ENCODE assay signal across 14 cellular contexts in genomic region chr6:17354700-17355403, GRCh38. TPM values are rescaled to one million over a fixed set of nuclear protein-coding genes. Genes with fewer than 3 reads are reported as not detected.
DNase-seq lines count a peak whose midpoint lies in the region; ATAC-seq and TF ChIP-seq lines count a peak whose summit lies in the region.
"Had no signal": no experiment of that assay in that cellular context is flagged by ENCODE, and none has a peak within 500 bp of the region (broad histone marks: within the 10 kb centered on the region; RNA-seq: fewer than 3 reads in every experiment).

No MANE protein-coding gene starts in this region.

- in situ Hi-C loops in IMR-90 (cut with MboI; ENCODE audit: low sequenced_read_pairs): no loop called here
- in situ Hi-C loops in astrocyte of the cerebellum (cut with HindIII; ENCODE audit: low sequenced_read_pairs): loop anchor here (5.0 kb wide), 1 partner anchor 87 kb away; no protein-coding TSS in a partner anchor

- no peak for TF ChIP-seq RAD21 in IMR-90 (IDR thresholded peaks at IDR 0.05; ENCODE audit: low read length)

- H3K9me1 ChIP-seq in IMR-90 (ENCODE audit: insufficient read depth, low read length): no peaks in the 10 kb centered on the region

- H3F3A ChIP-seq in GM23338 (replicated peaks; ENCODE audit: low read depth): no peaks in the 10 kb centered on the region

- H3K27ac ChIP-seq in IMR-90 (ENCODE audit: insufficient read depth, low read length): no peak overlapping the region
- H3K27ac ChIP-seq in mesenchymal stem cell (ENCODE audit: low read length, poor library complexity, severe bottlenecking): peak overlapping the region; percentile 3
- no peak overlapping the region for H3K27ac ChIP-seq in GM23338 (ENCODE audit: low read depth)
- H3K27ac ChIP-seq: RWPE1 had no signal

- no peaks in the 10 kb centered on the region for H3K36me3 Mint-ChIP-seq in GM23338 (ENCODE audit: low read depth)
- H3K36me3 Mint-ChIP-seq: CD4-positive, CD25-positive, alpha-beta regulatory T cell had no signal

- no peaks in the 10 kb centered on the region for H3K4me1 Mint-ChIP-seq in GM23338
- H3K4me1 Mint-ChIP-seq: CD4-positive, CD25-positive, alpha-beta regulatory T cell had no signal

- POLR2A ChIA-PET in IMR-90 (lab: Charles Lee; ENCODE audit: unreplicated experiment): no interaction called here

- H4K8ac ChIP-seq in IMR-90 (ENCODE audit: low read depth in 2 of 2, low read length in 2 of 2) (peak overlapping the region in 1 of 2 experiments; percentile 84; a peak in 2 of 4 replicates), mesenchymal stem cell (ENCODE audit: low read length) (no peak overlapping the region)

- H2BK20ac ChIP-seq in IMR-90 (ENCODE audit: low read depth, low read length): peak overlapping the region; percentile 87

- H3K27me3 Mint-ChIP-seq in GM23338 (ENCODE audit: insufficient read depth, low read depth, poor library complexity): peaks cover 2% of the 10 kb centered on the region

- TF ChIP-seq CTCF in IMR-90 (conservative IDR thresholded peaks at IDR 0.05; ENCODE audit: low read depth, low read length): no peak
- no peak for TF ChIP-seq CTCF in astrocyte of the cerebellum (IDR thresholded peaks at IDR 0.05; ENCODE audit: low read depth, low read length, missing control alignments)
- TF ChIP-seq CTCF in GM23338 (conservative IDR thresholded peaks at IDR 0.05; ENCODE audit: low read depth in 2 of 2): no peak

- H3K27me3 ChIP-seq in IMR-90 (ENCODE audit: control insufficient read depth, insufficient read depth, low read length) (no peaks in the 10 kb centered on the region), mesenchymal stem cell (ENCODE audit: control insufficient read depth in 1 of 2, insufficient read depth in 1 of 2, low read length in 2 of 2) (no peaks in the 10 kb centered on the region), GM23338 (ENCODE audit: insufficient read depth) (no peaks in the 10 kb centered on the region)
- H3K27me3 ChIP-seq: MG63 had no signal

- no peak for TF ChIP-seq POLR2A in IMR-90 (IDR thresholded peaks at IDR 0.05; ENCODE audit: low read depth, low read length)

- H2BK12ac ChIP-seq in mesenchymal stem cell (ENCODE audit: low read length in 2 of 2): no peak overlapping the region

- CTCF ChIA-PET in IMR-90 (lab: Yijun Ruan, JAX): interaction anchor here (0.7 kb wide), 1 partner anchor 64 kb away, joined by 3 read pairs; no protein-coding TSS in a partner anchor

- H2BK120ac ChIP-seq in IMR-90 (ENCODE audit: low read depth, low read length): peak overlapping the region; percentile 90
- no peak overlapping the region for H2BK120ac ChIP-seq in mesenchymal stem cell (ENCODE audit: low read depth, low read length)

- H3K14ac ChIP-seq in IMR-90 (replicated peaks; ENCODE audit: low read depth, low read length) (peak overlapping the region; percentile 57; the same call in 1 of the 2 replicates), mesenchymal stem cell (ENCODE audit: low read length in 2 of 2) (no peak overlapping the region)

- no TSS peak for BruUV-seq in IMR-90 (replicated peaks; lab: Mats Ljungman, UMichigan)

- H3K9ac ChIP-seq in IMR-90 (ENCODE audit: low read depth, low read length) (no peak overlapping the region), mesenchymal stem cell (ENCODE audit: low read length) (no peak overlapping the region)

- dilution Hi-C loops in IMR-90 (cut with HindIII; ENCODE audit: low sequenced_read_pairs, unreplicated experiment): no loop called here

- H3K79me1 ChIP-seq in IMR-90 (ENCODE audit: low read depth in 1 of 2, low read length in 2 of 2) (no peaks in the 10 kb centered on the region), mesenchymal stem cell (replicated peaks; ENCODE audit: low read length, poor library complexity, severe bottlenecking) (no peaks in the 10 kb centered on the region)

- no CpG with 5 or more reads among the region's 4 CpGs for WGBS in IMR-90 (ENCODE audit: extremely low coverage in 2 of 2, insufficient read length in 1 of 2), 2 experiments
- 72% methylated on average over 4 of the region's 4 CpGs for WGBS in mesenchymal stem cell

- no peaks in the 10 kb centered on the region for H3K79me2 ChIP-seq in GM23338 (replicated peaks; ENCODE audit: insufficient read depth)

- intact Hi-C loops in IMR-90 (cut with micrococcal nuclease): no loop called here

- no peaks in the 10 kb centered on the region for H3K9me3 Mint-ChIP-seq in GM23338

- H2AK5ac ChIP-seq in IMR-90 (ENCODE audit: low read depth, low read length) (peak overlapping the region; percentile 46), mesenchymal stem cell (ENCODE audit: low read length, severe bottlenecking) (no peak overlapping the region)

- peak overlapping the region; percentile 80; the same call in 1 of the 2 replicates for H4K5ac ChIP-seq in IMR-90 (ENCODE audit: low read depth, low read length)

- H2BK5ac ChIP-seq in IMR-90 (ENCODE audit: low read depth, low read length, poor library complexity, severe bottlenecking) (peak overlapping the region; percentile 81), mesenchymal stem cell (ENCODE audit: low read depth, low read length, poor library complexity, severe bottlenecking) (no peak overlapping the region)

- H4K20me1 ChIP-seq in IMR-90 (ENCODE audit: insufficient read depth, low read length): no peaks in the 10 kb centered on the region
- H4K20me1 ChIP-seq in GM23338 (replicated peaks; ENCODE audit: insufficient read depth): no peaks in the 10 kb centered on the region

- no peaks in the 10 kb centered on the region for H3K9me2 ChIP-seq in GM23338 (ENCODE audit: insufficient read depth)

- peak overlapping the region; percentile 85; the same call in 1 of the 2 replicates for H3K4me2 ChIP-seq in IMR-90 (ENCODE audit: low read depth, low read length)
- no peak overlapping the region for H3K4me2 ChIP-seq in mesenchymal stem cell (ENCODE audit: low read length, poor library complexity, severe bottlenecking)
- no peak overlapping the region for H3K4me2 ChIP-seq in GM23338

- H3K23ac ChIP-seq in IMR-90 (ENCODE audit: low read depth, low read length): 0 out of 2 replicates have a peak overlapping the region, but pooled peaks have one; percentile 88
- H3K23ac ChIP-seq in mesenchymal stem cell (ENCODE audit: low read length in 2 of 2): no peak overlapping the region

- H2BK15ac ChIP-seq in IMR-90 (ENCODE audit: low read depth, low read length) (peak overlapping the region; percentile 72; the same call in 2 of the 3 replicates), mesenchymal stem cell (ENCODE audit: low read depth, poor library complexity, severe bottlenecking) (no peak overlapping the region)

- no peak overlapping the region for H2AFZ ChIP-seq in IMR-90 (replicated peaks; ENCODE audit: low read length, poor library complexity)
- H2AFZ ChIP-seq in mesenchymal stem cell (ENCODE audit: low read depth, low read length): no peak overlapping the region
- no peak overlapping the region for H2AFZ ChIP-seq in GM23338

- no peak overlapping the region for H2AK9ac ChIP-seq in IMR-90 (replicated peaks; ENCODE audit: low read depth, low read length, poor library complexity)

- H3K27ac Mint-ChIP-seq in GM23338: no peak overlapping the region
- H3K27ac Mint-ChIP-seq: activated naive CD4-positive, alpha-beta T cell treated with anti-CD3 and anti-CD28 coated beads for 36 hours; CD4-positive, CD25-positive, alpha-beta regulatory T cell had no signal

- no peaks in the 10 kb centered on the region for H3K36me3 ChIP-seq in IMR-90 (ENCODE audit: control insufficient read depth, insufficient read depth, low read length)
- no peaks in the 10 kb centered on the region for H3K36me3 ChIP-seq in mesenchymal stem cell (ENCODE audit: control insufficient read depth in 1 of 2, insufficient read depth in 2 of 2, low read depth in 1 of 2, low read length in 2 of 2)
- H3K36me3 ChIP-seq in GM23338 (ENCODE audit: insufficient read depth): no peaks in the 10 kb centered on the region
- H3K36me3 ChIP-seq: MG63 had no signal

- H3K18ac ChIP-seq in IMR-90 (ENCODE audit: low read depth, low read length) (peak overlapping the region; percentile 81; the same call in 1 of the 2 replicates), mesenchymal stem cell (ENCODE audit: low read depth in 1 of 2, low read length in 2 of 2) (no peak overlapping the region)

- H3K9me3 ChIP-seq in IMR-90 (ENCODE audit: control insufficient read depth, insufficient read depth, low read length) (peaks cover 2% of the 10 kb centered on the region; the same call in 1 of the 2 replicates), mesenchymal stem cell (ENCODE audit: control insufficient read depth, low read length) (no peaks in the 10 kb centered on the region)

- H4K91ac ChIP-seq in IMR-90 (ENCODE audit: insufficient read depth, low read depth, low read length) (peak overlapping the region; percentile 51; the same call in 1 of the 2 replicates), mesenchymal stem cell (ENCODE audit: low read length) (no peak overlapping the region)

- peaks cover 4% of the 10 kb centered on the region for H3K4me1 ChIP-seq in IMR-90 (ENCODE audit: control insufficient read depth, insufficient read depth, low read length)
- H3K4me1 ChIP-seq in mesenchymal stem cell (ENCODE audit: control insufficient read depth, insufficient read depth, low read depth, low read length): peaks cover 3% of the 10 kb centered on the region
- no peaks in the 10 kb centered on the region for H3K4me1 ChIP-seq in GM23338 (ENCODE audit: insufficient read depth)

- H3K4me3 ChIP-seq in IMR-90 (ENCODE audit: insufficient read depth, low read depth, low read length) (no peak overlapping the region), astrocyte of the cerebellum (ENCODE audit: low read depth, low read length) (no peak overlapping the region), mesenchymal stem cell (ENCODE audit: insufficient read depth in 1 of 2, low read depth in 1 of 2, low read length in 2 of 2) (no peak overlapping the region), GM23338 (no peak overlapping the region)
- H3K4me3 ChIP-seq: MG63 had no signal

- H3K4ac ChIP-seq in IMR-90 (ENCODE audit: low read depth, low read length) (peak overlapping the region; percentile 73), mesenchymal stem cell (ENCODE audit: low read depth in 1 of 2, low read length in 2 of 2) (no peak overlapping the region)

- peak; percentile 45 for DNase-seq in AG20443 (ENCODE audit: low spot score)
- peak; percentile 86 for DNase-seq in IMR-90
- peak; percentile 83 for DNase-seq in astrocyte of the cerebellum (ENCODE audit: low read depth)
- DNase-seq in mesenchymal stem cell: peak; percentile 22
- DNase-seq in GM23338 (ENCODE audit: low spot score): no peak
- DNase-seq: activated naive CD4-positive, alpha-beta T cell treated with anti-CD3 and anti-CD28 coated beads for 36 hours; CD4-positive, CD25-positive, alpha-beta regulatory T cell; MG63; retina; T1000 had no signal

- ATAC-seq in IMR-90 (ENCODE audit: low read depth): peak; percentile 87
- ATAC-seq in GM21447 (IDR thresholded peaks at IDR 0.05; ENCODE audit: unreplicated experiment): no peak
- ATAC-seq in GM23338: no peak
- ATAC-seq in GM21717 (IDR thresholded peaks at IDR 0.05; ENCODE audit: unreplicated experiment): no peak
- ATAC-seq in GM21360 (IDR thresholded peaks at IDR 0.05; ENCODE audit: unreplicated experiment): no peak

- no peak overlapping the region for H3K56ac ChIP-seq in IMR-90 (ENCODE audit: extremely low read depth, insufficient read depth, low read length)

- no peak overlapping the region for H3K4me3 Mint-ChIP-seq in GM23338
- H3K4me3 Mint-ChIP-seq: activated naive CD4-positive, alpha-beta T cell treated with anti-CD3 and anti-CD28 coated beads for 36 hours; CD4-positive, CD25-positive, alpha-beta regulatory T cell had no signal

RNA-seq across cellular contexts. Expression of gene CAP2, which starts 38.5 kb away (rescaled TPM):
- 14.5 and 16.1 TPM in 2 replicates for total RNA-seq in IMR-90 (2012; rRNA removed)
- polyA plus RNA-seq in IMR-90 (2012; rRNA removed) (27.5 and 31.3 TPM in 2 replicates), GM23338 (2016; fragmentation: Nextera tagmentation; extraction: Ambion mirVana) (6.6 and 9.1 TPM in 2 replicates)
- 13.4 TPM in 2 replicates for polyA plus RNA-seq in IMR-90 (2012; cell fraction: cytosol; rRNA removed)
- polyA plus RNA-seq in IMR-90 (2012; cell fraction: nucleus; rRNA removed; ENCODE audit: low replicate concordance): 8.4 and 28.5 TPM in 2 replicates
- polyA plus RNA-seq in mesenchymal stem cell (2013, experiment 1 of 2): 39.1 TPM
- 39.0 TPM for polyA plus RNA-seq in mesenchymal stem cell (2013, experiment 2 of 2)
- 6.7 and 9.4 TPM in 2 replicates for total RNA-seq in GM23338 (2014; rRNA removed; shearing (Covaris generic))
- total RNA-seq: activated naive CD4-positive, alpha-beta T cell treated with anti-CD3 and anti-CD28 coated beads for 36 hours; CD4-positive, CD25-positive, alpha-beta regulatory T cell had no signal
- polyA plus RNA-seq: CD4-positive, CD25-positive, alpha-beta regulatory T cell had no signal
